In the genomic region with DNA sequence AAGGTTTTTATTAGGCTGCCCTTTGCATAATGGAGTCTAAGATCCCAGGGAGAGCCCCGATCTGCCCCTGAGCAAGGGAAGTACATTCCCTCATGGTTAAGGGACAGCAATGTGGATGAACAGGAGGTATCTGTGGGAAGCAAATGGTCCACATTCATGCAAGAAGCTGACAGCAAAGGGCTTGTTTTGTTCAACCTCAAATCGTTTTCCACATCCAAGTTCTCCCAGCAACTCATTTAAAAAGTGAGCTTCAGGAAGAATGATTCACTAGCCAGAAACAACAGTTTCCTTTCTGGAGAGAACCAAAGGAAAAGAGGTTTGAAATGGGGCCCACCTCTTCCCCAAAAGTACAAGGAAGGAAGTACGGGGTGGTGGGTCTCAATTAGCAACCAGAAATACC, we compare ENCODE assay signal across 11 cellular contexts. TPM values are rescaled to one million over a fixed set of nuclear protein-coding genes. Genes with fewer than 3 reads are reported as not detected.
DNase-seq lines count a peak whose midpoint lies in the region; ATAC-seq, FAIRE-seq and TF ChIP-seq lines count a peak whose summit lies in the region.
"Had no signal": no experiment of that assay in that cellular context is flagged by ENCODE, and none has a peak within 500 bp of the region (broad histone marks: within the 10 kb centered on the region; RNA-seq: fewer than 3 reads in every experiment).

No MANE protein-coding gene starts in this region.

- no peaks in the 10 kb centered on the region for H3K27me3 ChIP-seq in HepG2 (ENCODE audit: control insufficient read depth in 1 of 2, insufficient read depth in 2 of 2, low read length in 2 of 2)

- 72% methylated on average over 3 of the region's 3 CpGs for WGBS in HepG2 (ENCODE audit: low lambda C conversion rate)

- no peak overlapping the region for H3K4me3 ChIP-seq in HepG2 (replicated peaks in 1 of 3; ENCODE audit: insufficient read depth in 1 of 3, low read depth in 2 of 3, low read length in 3 of 3)

- H2AFZ ChIP-seq in HepG2 (ENCODE audit: low read length), result no peak overlapping the region

- H3K36me3 ChIP-seq in HepG2 (replicated peaks in 1 of 2; ENCODE audit: control insufficient read depth in 1 of 2, insufficient read depth in 2 of 2, low read length in 2 of 2), result peaks cover 33 to 73% of the 10 kb centered on the region in 2 experiments

- H3K36me3 Mint-ChIP-seq in activated naive CD4-positive, alpha-beta T cell treated with anti-CD3 and anti-CD28 coated beads, Interleukin-2, amount 10 ng/mL, durations not matched to agents 7 days and 5 days, result peaks cover 55% of the 10 kb centered on the region
- peaks cover 55% of the 10 kb centered on the region for H3K36me3 Mint-ChIP-seq in activated CD8-positive, alpha-beta T cell treated with anti-CD3 and anti-CD28 coated beads, Interleukin-2, amount 10 ng/mL, durations not matched to agents 7 days and 5 days (ENCODE audit: low read depth)

- no peak overlapping the region for H3K4me2 ChIP-seq in HepG2 (ENCODE audit: low read depth, low read length)

- peak overlapping the region; percentile 55 for H3K27ac Mint-ChIP-seq in activated naive CD4-positive, alpha-beta T cell treated with anti-CD3 and anti-CD28 coated beads, Interleukin-2, amount 10 ng/mL, durations not matched to agents 7 days and 5 days
- H3K27ac Mint-ChIP-seq in activated CD8-positive, alpha-beta T cell treated with anti-CD3 and anti-CD28 coated beads, Interleukin-2, amount 10 ng/mL, durations not matched to agents 7 days and 5 days, result peak overlapping the region; percentile 16

- in situ Hi-C loops in HepG2 (cut with HindIII; ENCODE audit: extremely low pct_ligation_motif_present, low pct_unique_long_range_greater_than_20kb), result no loop called here

- no peak overlapping the region for H3K9ac ChIP-seq in HepG2 (ENCODE audit: insufficient read depth, low read depth, low read length)

- H4K20me1 ChIP-seq in HepG2 (ENCODE audit: insufficient read depth, low read length), result peaks cover 3% of the 10 kb centered on the region

- H3K4me3 Mint-ChIP-seq in activated naive CD4-positive, alpha-beta T cell treated with anti-CD3 and anti-CD28 coated beads, Interleukin-2, amount 10 ng/mL, durations not matched to agents 7 days and 5 days, result no peak overlapping the region
- H3K4me3 Mint-ChIP-seq in activated CD8-positive, alpha-beta T cell treated with anti-CD3 and anti-CD28 coated beads, Interleukin-2, amount 10 ng/mL, durations not matched to agents 7 days and 5 days, result no peak overlapping the region

- no peak for TF ChIP-seq RAD21 in HepG2 (CRISPR knock-in tag; IDR thresholded peaks at IDR 0.05)

- DNase-seq in activated naive CD4-positive, alpha-beta T cell treated with anti-CD3 and anti-CD28 coated beads, Interleukin-2, amount 10 ng/mL, durations not matched to agents 7 days and 5 days, result no peak
- DNase-seq in activated naive CD4-positive, alpha-beta T cell treated with Interleukin-2 at 50 U/mL for 16 hours, result no peak
- no peak for DNase-seq in activated CD8-positive, alpha-beta T cell treated with anti-CD3 and anti-CD28 coated beads, Interleukin-2, amount 10 ng/mL, durations not matched to agents 7 days and 5 days
- DNase-seq in HepG2 (ENCODE audit: low spot score) (no peak), erythroblast (lab: John Stamatoyannopoulos, UW) (no peak), ureter (ENCODE audit: low spot score) (no peak), GM12892 (ENCODE audit: insufficient read length) (no peak)
- DNase-seq: foreskin fibroblast had no signal

- H3K79me2 ChIP-seq in HepG2 (ENCODE audit: insufficient read depth, low read length), result peaks cover 55% of the 10 kb centered on the region

- TF ChIP-seq POLR2A in HepG2 (IDR thresholded peaks at IDR 0.05; ENCODE audit: insufficient read depth in 1 of 2, low read depth in 2 of 2, low read length in 2 of 2) (no peak), erythroblast (IDR thresholded peaks at IDR 0.05; ENCODE audit: low read length) (no peak), GM12892 (IDR thresholded peaks at IDR 0.05; ENCODE audit: low read depth, low read length) (no peak)

- FAIRE-seq in HepG2 (lab: Jason Lieb, UNC) (peak; percentile 30), GM12892 (lab: Jason Lieb, UNC) (no peak)

- ATAC-seq in activated CD8-positive, alpha-beta T cell treated with anti-CD3 and anti-CD28 coated beads, Interleukin-2, amount 10 ng/mL, durations not matched to agents 7 days and 5 days, result no peak
- ATAC-seq in HepG2, result no peak
- ATAC-seq: natural killer cell treated with Interleukin-12 subunit alpha and Interleukin-12 subunit beta and Interleukin-15 and Interleukin-18, amount 100 ng/mL, for 72 hours had no signal

- H3K27ac ChIP-seq in HepG2 (ENCODE audit: extremely low read length, insufficient read depth, low read length), result no peak overlapping the region
- peak overlapping the region; percentile 79 for H3K27ac ChIP-seq in temporal lobe (ENCODE audit: low read depth, low read length)
- H3K27ac ChIP-seq: VCaP had no signal

- BruUV-seq in HepG2 (replicated peaks; lab: Mats Ljungman, UMichigan), result no TSS peak

- intact Hi-C loops in HepG2 (cut with micrococcal nuclease; ENCODE audit: unreplicated experiment), result no loop called here

- TF ChIP-seq EP300 in HepG2 (IDR thresholded peaks at IDR 0.05; ENCODE audit: low read depth in 2 of 2, low read length in 2 of 2) (no peak), HepG2 (CRISPR knock-in tag; IDR thresholded peaks at IDR 0.05; ENCODE audit: borderline replicate concordance) (no peak)

- CTCF ChIA-PET in activated naive CD4-positive, alpha-beta T cell treated with anti-CD3 and anti-CD28 coated beads, Interleukin-2, amount 10 ng/mL, durations not matched to agents 7 days and 5 days (lab: Charles Lee), result interaction anchor here (3.8 kb wide), 1 partner anchor 108 kb away, joined by 17 read pairs; no protein-coding TSS in a partner anchor
- CTCF ChIA-PET in activated CD8-positive, alpha-beta T cell treated with anti-CD3 and anti-CD28 coated beads, Interleukin-2, amount 10 ng/mL, durations not matched to agents 7 days and 5 days (lab: Charles Lee), result interaction anchor here (0.6 to 1.4 kb wide), 6 partner anchors 12 to 174 kb away, joined by 3 to 4 read pairs (median 3); partner anchors contain the start of gene DHX58
- CTCF ChIA-PET in HepG2 (lab: Yijun Ruan, JAX; ENCODE audit: low intra/inter-chr PET ratio, low total read pairs), result no interaction called here

- H3K9me3 ChIP-seq in HepG2 (ENCODE audit: low read length), result no peaks in the 10 kb centered on the region

- POLR2A ChIA-PET in activated CD8-positive, alpha-beta T cell treated with anti-CD3 and anti-CD28 coated beads, Interleukin-2, amount 10 ng/mL, durations not matched to agents 7 days and 5 days (lab: Charles Lee), result interaction anchor here (1.3 to 2.1 kb wide), 2 partner anchors 11 to 22 kb away, joined by 6 read pairs; partner anchors contain the start of gene KAT2A
- POLR2A ChIA-PET in HepG2 (lab: Yijun Ruan, JAX), result interaction anchor here (1.1 to 1.2 kb wide), 2 partner anchors 11 to 19 kb away, joined by 4 to 7 read pairs; partner anchors contain the start of genes DHX58 and KAT2A

- H3K27me3 Mint-ChIP-seq in activated naive CD4-positive, alpha-beta T cell treated with anti-CD3 and anti-CD28 coated beads, Interleukin-2, amount 10 ng/mL, durations not matched to agents 7 days and 5 days, result no peaks in the 10 kb centered on the region
- H3K27me3 Mint-ChIP-seq in activated CD8-positive, alpha-beta T cell treated with anti-CD3 and anti-CD28 coated beads, Interleukin-2, amount 10 ng/mL, durations not matched to agents 7 days and 5 days (ENCODE audit: low read depth), result no peaks in the 10 kb centered on the region
- H3K27me3 Mint-ChIP-seq: natural killer cell treated with Interleukin-12 subunit alpha and Interleukin-12 subunit beta and Interleukin-15 and Interleukin-18, amount 100 ng/mL, for 72 hours had no signal

- TF ChIP-seq CTCF in HepG2 (CRISPR knock-in tag; IDR thresholded peaks at IDR 0.05), result no peak

- H3K4me1 ChIP-seq in HepG2 (ENCODE audit: insufficient read depth, low read length), result peaks cover 47% of the 10 kb centered on the region

- no peaks in the 10 kb centered on the region for H3K9me3 Mint-ChIP-seq in activated naive CD4-positive, alpha-beta T cell treated with anti-CD3 and anti-CD28 coated beads, Interleukin-2, amount 10 ng/mL, durations not matched to agents 7 days and 5 days
- no peaks in the 10 kb centered on the region for H3K9me3 Mint-ChIP-seq in activated CD8-positive, alpha-beta T cell treated with anti-CD3 and anti-CD28 coated beads, Interleukin-2, amount 10 ng/mL, durations not matched to agents 7 days and 5 days (ENCODE audit: insufficient read depth)
- H3K9me3 Mint-ChIP-seq: natural killer cell treated with Interleukin-12 subunit alpha and Interleukin-12 subunit beta and Interleukin-15 and Interleukin-18, amount 100 ng/mL, for 72 hours had no signal

- peaks cover 55% of the 10 kb centered on the region for H3K4me1 Mint-ChIP-seq in activated naive CD4-positive, alpha-beta T cell treated with anti-CD3 and anti-CD28 coated beads, Interleukin-2, amount 10 ng/mL, durations not matched to agents 7 days and 5 days
- H3K4me1 Mint-ChIP-seq in activated CD8-positive, alpha-beta T cell treated with anti-CD3 and anti-CD28 coated beads, Interleukin-2, amount 10 ng/mL, durations not matched to agents 7 days and 5 days (ENCODE audit: low read depth), result peaks cover 54% of the 10 kb centered on the region

RNA-seq across cellular contexts. Expression of gene HSPB9, which starts 9.4 kb away (rescaled TPM):
- total RNA-seq in activated CD8-positive, alpha-beta T cell treated with anti-CD3 and anti-CD28 coated beads, Interleukin-2, amount 10 ng/mL, durations not matched to agents 7 days and 5 days, result under 1 TPM; 0.16 to 0.29 TPM
- 0.13 and 0.24 TPM in 2 replicates for total RNA-seq in HepG2 (2016; rRNA removed; fragmentation: Illumina TruSeq; extraction: Trizol)
- not detected in 2 replicates for total RNA-seq in HepG2 (2016; cell fraction: cytosol; rRNA removed; fragmentation: Illumina TruSeq; extraction: Trizol; ENCODE audit: low read depth)
- 0.09 and 0.24 TPM in 2 replicates for total RNA-seq in HepG2 (2016; cell fraction: insoluble cytoplasmic fraction; rRNA removed; fragmentation: Illumina TruSeq; extraction: Trizol)
- 0.14 and 0.19 TPM in 2 replicates for total RNA-seq in HepG2 (2016; cell fraction: membrane; rRNA removed; fragmentation: Illumina TruSeq; extraction: Trizol)
- 0.25 TPM in 1 of 2 replicates, not detected in the other for total RNA-seq in HepG2 (2016; cell fraction: nucleus; rRNA removed; fragmentation: Illumina TruSeq; extraction: Trizol)
- polyA plus RNA-seq in HepG2 (2011; rRNA removed), result 0.05 and 0.31 TPM in 2 replicates
- polyA plus RNA-seq in HepG2 (2011; cell fraction: cytosol; rRNA removed), result 0.07 and 0.10 TPM in 2 replicates
- polyA plus RNA-seq in HepG2 (2011; cell fraction: nucleus; rRNA removed), result 0.66 and 1.2 TPM in 2 replicates
- 0.28 and 0.44 TPM in 2 replicates for polyA plus RNA-seq in HepG2 (2012)
- not detected in 2 replicates for polyA plus RNA-seq in HepG2 (2016; cell fraction: cytosol; fragmentation: Illumina TruSeq; extraction: Trizol; ENCODE audit: low read depth)
- not detected in 2 replicates for polyA plus RNA-seq in HepG2 (2016; cell fraction: insoluble cytoplasmic fraction; fragmentation: Illumina TruSeq; extraction: Trizol; ENCODE audit: low read depth)
- polyA plus RNA-seq in HepG2 (2016; cell fraction: membrane; fragmentation: Illumina TruSeq; extraction: Trizol; ENCODE audit: low read depth), result 0.09 and 0.14 TPM in 2 replicates
- 0.55 and 0.56 TPM in 2 replicates for polyA plus RNA-seq in HepG2 (2016; cell fraction: nucleus; fragmentation: Illumina TruSeq; extraction: Trizol; ENCODE audit: insufficient read depth, low read depth)
- polyA minus RNA-seq in HepG2 (2011; rRNA and poly(A)+ RNA removed; ENCODE audit: low replicate concordance), result 0.22 TPM in 1 of 2 replicates, not detected in the other
- not detected in 2 replicates for polyA minus RNA-seq in HepG2 (2011; cell fraction: cytosol; rRNA and poly(A)+ RNA removed)
- not detected in 2 replicates for polyA minus RNA-seq in HepG2 (2011; cell fraction: nucleus; rRNA and poly(A)+ RNA removed)
- total RNA-seq in temporal lobe, result not detected
- not detected for total RNA-seq in ureter
- polyA plus RNA-seq in GM12892 (2012; ENCODE audit: missing spikeins), result not detected
- total RNA-seq: natural killer cell treated with Interleukin-12 subunit alpha and Interleukin-12 subunit beta and Interleukin-15 and Interleukin-18, amount 100 ng/mL, for 72 hours had no signal

RNA-seq across cellular contexts. Expression of gene KAT2A, which starts 10.8 kb away (rescaled TPM):
- 10 to 100 TPM; 45.2 to 46.8 TPM for total RNA-seq in activated CD8-positive, alpha-beta T cell treated with anti-CD3 and anti-CD28 coated beads, Interleukin-2, amount 10 ng/mL, durations not matched to agents 7 days and 5 days
- 20.2 and 29.1 TPM in 2 replicates for total RNA-seq in HepG2 (2016; rRNA removed; fragmentation: Illumina TruSeq; extraction: Trizol)
- total RNA-seq in HepG2 (2016; cell fraction: cytosol; rRNA removed; fragmentation: Illumina TruSeq; extraction: Trizol; ENCODE audit: low read depth), result 4.7 and 4.9 TPM in 2 replicates
- total RNA-seq in HepG2 (2016; cell fraction: insoluble cytoplasmic fraction; rRNA removed; fragmentation: Illumina TruSeq; extraction: Trizol), result 16.6 and 30.9 TPM in 2 replicates
- total RNA-seq in HepG2 (2016; cell fraction: membrane; rRNA removed; fragmentation: Illumina TruSeq; extraction: Trizol), result 7.0 and 9.1 TPM in 2 replicates
- total RNA-seq in HepG2 (2016; cell fraction: nucleus; rRNA removed; fragmentation: Illumina TruSeq; extraction: Trizol), result 51.9 and 59.6 TPM in 2 replicates
- polyA plus RNA-seq in HepG2 (2011; rRNA removed), result 90.4 and 126 TPM in 2 replicates
- 13.5 and 18.5 TPM in 2 replicates for polyA plus RNA-seq in HepG2 (2011; cell fraction: cytosol; rRNA removed)
- 978 and 1,153 TPM in 2 replicates for polyA plus RNA-seq in HepG2 (2011; cell fraction: nucleus; rRNA removed)
- 38.7 and 62.0 TPM in 2 replicates for polyA plus RNA-seq in HepG2 (2012)
- 3.5 and 4.1 TPM in 2 replicates for polyA plus RNA-seq in HepG2 (2016; cell fraction: cytosol; fragmentation: Illumina TruSeq; extraction: Trizol; ENCODE audit: low read depth)
- 24.7 and 33.4 TPM in 2 replicates for polyA plus RNA-seq in HepG2 (2016; cell fraction: insoluble cytoplasmic fraction; fragmentation: Illumina TruSeq; extraction: Trizol; ENCODE audit: low read depth)
- polyA plus RNA-seq in HepG2 (2016; cell fraction: membrane; fragmentation: Illumina TruSeq; extraction: Trizol; ENCODE audit: low read depth), result 7.9 and 9.2 TPM in 2 replicates
- polyA plus RNA-seq in HepG2 (2016; cell fraction: nucleus; fragmentation: Illumina TruSeq; extraction: Trizol; ENCODE audit: insufficient read depth, low read depth), result 347 and 353 TPM in 2 replicates
- polyA minus RNA-seq in HepG2 (2011; rRNA and poly(A)+ RNA removed; ENCODE audit: low replicate concordance), result 33.5 and 71.7 TPM in 2 replicates
- polyA minus RNA-seq in HepG2 (2011; cell fraction: cytosol; rRNA and poly(A)+ RNA removed), result 7.8 and 9.6 TPM in 2 replicates
- 54.6 and 61.9 TPM in 2 replicates for polyA minus RNA-seq in HepG2 (2011; cell fraction: nucleus; rRNA and poly(A)+ RNA removed)
- 11.3 TPM for total RNA-seq in temporal lobe
- total RNA-seq in ureter, result 62.8 TPM
- polyA plus RNA-seq in GM12892 (2012; ENCODE audit: missing spikeins), result 28.6 TPM

RNA-seq across cellular contexts. Expression of gene DHX58, which starts 19.5 kb away (rescaled TPM):
- 10 to 100 TPM; 71.9 to 72.9 TPM for total RNA-seq in activated CD8-positive, alpha-beta T cell treated with anti-CD3 and anti-CD28 coated beads, Interleukin-2, amount 10 ng/mL, durations not matched to agents 7 days and 5 days
- total RNA-seq in HepG2 (2016; rRNA removed; fragmentation: Illumina TruSeq; extraction: Trizol), result 3.9 and 6.7 TPM in 2 replicates
- 1.6 TPM in 2 replicates for total RNA-seq in HepG2 (2016; cell fraction: cytosol; rRNA removed; fragmentation: Illumina TruSeq; extraction: Trizol; ENCODE audit: low read depth)
- total RNA-seq in HepG2 (2016; cell fraction: insoluble cytoplasmic fraction; rRNA removed; fragmentation: Illumina TruSeq; extraction: Trizol), result 4.7 and 7.5 TPM in 2 replicates
- total RNA-seq in HepG2 (2016; cell fraction: membrane; rRNA removed; fragmentation: Illumina TruSeq; extraction: Trizol), result 2.1 and 3.5 TPM in 2 replicates
- total RNA-seq in HepG2 (2016; cell fraction: nucleus; rRNA removed; fragmentation: Illumina TruSeq; extraction: Trizol), result 6.4 and 10.0 TPM in 2 replicates
- 7.8 and 13.5 TPM in 2 replicates for polyA plus RNA-seq in HepG2 (2011; rRNA removed)
- 5.7 TPM in 2 replicates for polyA plus RNA-seq in HepG2 (2011; cell fraction: cytosol; rRNA removed)
- 29.5 and 34.5 TPM in 2 replicates for polyA plus RNA-seq in HepG2 (2011; cell fraction: nucleus; rRNA removed)
- polyA plus RNA-seq in HepG2 (2012), result 4.3 and 5.5 TPM in 2 replicates
- 0.87 and 1.1 TPM in 2 replicates for polyA plus RNA-seq in HepG2 (2016; cell fraction: cytosol; fragmentation: Illumina TruSeq; extraction: Trizol; ENCODE audit: low read depth)
- polyA plus RNA-seq in HepG2 (2016; cell fraction: insoluble cytoplasmic fraction; fragmentation: Illumina TruSeq; extraction: Trizol; ENCODE audit: low read depth), result 3.0 and 5.2 TPM in 2 replicates
- 1.7 and 1.9 TPM in 2 replicates for polyA plus RNA-seq in HepG2 (2016; cell fraction: membrane; fragmentation: Illumina TruSeq; extraction: Trizol; ENCODE audit: low read depth)
- 16.3 and 17.6 TPM in 2 replicates for polyA plus RNA-seq in HepG2 (2016; cell fraction: nucleus; fragmentation: Illumina TruSeq; extraction: Trizol; ENCODE audit: insufficient read depth, low read depth)
- 0.58 and 15.8 TPM in 2 replicates for polyA minus RNA-seq in HepG2 (2011; rRNA and poly(A)+ RNA removed; ENCODE audit: low replicate concordance)
- polyA minus RNA-seq in HepG2 (2011; cell fraction: cytosol; rRNA and poly(A)+ RNA removed), result 1.7 and 2.0 TPM in 2 replicates
- polyA minus RNA-seq in HepG2 (2011; cell fraction: nucleus; rRNA and poly(A)+ RNA removed), result 6.4 and 9.6 TPM in 2 replicates
- 1.5 TPM for total RNA-seq in temporal lobe
- 31.3 TPM for total RNA-seq in ureter
- 23.2 TPM for polyA plus RNA-seq in GM12892 (2012; ENCODE audit: missing spikeins)

RNA-seq across cellular contexts. Expression of gene RAB5C, which starts 22.8 kb away (rescaled TPM):
- total RNA-seq in activated CD8-positive, alpha-beta T cell treated with anti-CD3 and anti-CD28 coated beads, Interleukin-2, amount 10 ng/mL, durations not matched to agents 7 days and 5 days, result 100 to 1,000 TPM; 102 to 107 TPM
- total RNA-seq in HepG2 (2016; rRNA removed; fragmentation: Illumina TruSeq; extraction: Trizol), result 110 and 136 TPM in 2 replicates
- total RNA-seq in HepG2 (2016; cell fraction: cytosol; rRNA removed; fragmentation: Illumina TruSeq; extraction: Trizol; ENCODE audit: low read depth), result 61.7 and 72.3 TPM in 2 replicates
- total RNA-seq in HepG2 (2016; cell fraction: insoluble cytoplasmic fraction; rRNA removed; fragmentation: Illumina TruSeq; extraction: Trizol), result 112 and 128 TPM in 2 replicates
- total RNA-seq in HepG2 (2016; cell fraction: membrane; rRNA removed; fragmentation: Illumina TruSeq; extraction: Trizol), result 97.4 and 130 TPM in 2 replicates
- 58.3 and 58.4 TPM in 2 replicates for total RNA-seq in HepG2 (2016; cell fraction: nucleus; rRNA removed; fragmentation: Illumina TruSeq; extraction: Trizol)
- 123 and 129 TPM in 2 replicates for polyA plus RNA-seq in HepG2 (2011; rRNA removed)
- polyA plus RNA-seq in HepG2 (2011; cell fraction: cytosol; rRNA removed), result 151 and 173 TPM in 2 replicates
- polyA plus RNA-seq in HepG2 (2011; cell fraction: nucleus; rRNA removed), result 63.1 and 63.8 TPM in 2 replicates
- polyA plus RNA-seq in HepG2 (2012), result 88.1 and 94.6 TPM in 2 replicates
- polyA plus RNA-seq in HepG2 (2016; cell fraction: cytosol; fragmentation: Illumina TruSeq; extraction: Trizol; ENCODE audit: low read depth), result 121 and 161 TPM in 2 replicates
- polyA plus RNA-seq in HepG2 (2016; cell fraction: insoluble cytoplasmic fraction; fragmentation: Illumina TruSeq; extraction: Trizol; ENCODE audit: low read depth), result 256 and 287 TPM in 2 replicates
- polyA plus RNA-seq in HepG2 (2016; cell fraction: membrane; fragmentation: Illumina TruSeq; extraction: Trizol; ENCODE audit: low read depth), result 158 and 192 TPM in 2 replicates
- 155 and 165 TPM in 2 replicates for polyA plus RNA-seq in HepG2 (2016; cell fraction: nucleus; fragmentation: Illumina TruSeq; extraction: Trizol; ENCODE audit: insufficient read depth, low read depth)
- polyA minus RNA-seq in HepG2 (2011; rRNA and poly(A)+ RNA removed; ENCODE audit: low replicate concordance), result 69.9 and 105 TPM in 2 replicates
- polyA minus RNA-seq in HepG2 (2011; cell fraction: cytosol; rRNA and poly(A)+ RNA removed), result 30.2 and 31.4 TPM in 2 replicates
- polyA minus RNA-seq in HepG2 (2011; cell fraction: nucleus; rRNA and poly(A)+ RNA removed), result 15.9 and 19.8 TPM in 2 replicates
- total RNA-seq in temporal lobe, result 49.4 TPM
- total RNA-seq in ureter, result 120 TPM
- polyA plus RNA-seq in GM12892 (2012; ENCODE audit: missing spikeins), result 34.2 TPM

RNA-seq across cellular contexts. Expression of gene ZNF385C, which starts 33.7 kb away (rescaled TPM):
- total RNA-seq in activated CD8-positive, alpha-beta T cell treated with anti-CD3 and anti-CD28 coated beads, Interleukin-2, amount 10 ng/mL, durations not matched to agents 7 days and 5 days, result under 1 TPM; 0.23 to 0.47 TPM
- total RNA-seq in HepG2 (2016; rRNA removed; fragmentation: Illumina TruSeq; extraction: Trizol), result 2.3 TPM in 2 replicates
- total RNA-seq in HepG2 (2016; cell fraction: cytosol; rRNA removed; fragmentation: Illumina TruSeq; extraction: Trizol; ENCODE audit: low read depth), result 0.40 and 0.71 TPM in 2 replicates
- 1.8 and 2.2 TPM in 2 replicates for total RNA-seq in HepG2 (2016; cell fraction: insoluble cytoplasmic fraction; rRNA removed; fragmentation: Illumina TruSeq; extraction: Trizol)
- 1.9 and 2.0 TPM in 2 replicates for total RNA-seq in HepG2 (2016; cell fraction: membrane; rRNA removed; fragmentation: Illumina TruSeq; extraction: Trizol)
- total RNA-seq in HepG2 (2016; cell fraction: nucleus; rRNA removed; fragmentation: Illumina TruSeq; extraction: Trizol), result 0.97 and 1.3 TPM in 2 replicates
- 5.8 and 6.1 TPM in 2 replicates for polyA plus RNA-seq in HepG2 (2011; rRNA removed)
- polyA plus RNA-seq in HepG2 (2011; cell fraction: cytosol; rRNA removed), result 5.6 and 6.2 TPM in 2 replicates
- 5.3 and 5.6 TPM in 2 replicates for polyA plus RNA-seq in HepG2 (2011; cell fraction: nucleus; rRNA removed)
- 1.7 and 2.5 TPM in 2 replicates for polyA plus RNA-seq in HepG2 (2012)
- 1.2 and 1.3 TPM in 2 replicates for polyA plus RNA-seq in HepG2 (2016; cell fraction: cytosol; fragmentation: Illumina TruSeq; extraction: Trizol; ENCODE audit: low read depth)
- polyA plus RNA-seq in HepG2 (2016; cell fraction: insoluble cytoplasmic fraction; fragmentation: Illumina TruSeq; extraction: Trizol; ENCODE audit: low read depth), result 5.4 TPM in 2 replicates
- polyA plus RNA-seq in HepG2 (2016; cell fraction: membrane; fragmentation: Illumina TruSeq; extraction: Trizol; ENCODE audit: low read depth), result 3.7 and 3.8 TPM in 2 replicates
- 4.1 and 4.5 TPM in 2 replicates for polyA plus RNA-seq in HepG2 (2016; cell fraction: nucleus; fragmentation: Illumina TruSeq; extraction: Trizol; ENCODE audit: insufficient read depth, low read depth)
- polyA minus RNA-seq in HepG2 (2011; rRNA and poly(A)+ RNA removed; ENCODE audit: low replicate concordance), result 0.35 and 3.6 TPM in 2 replicates
- polyA minus RNA-seq in HepG2 (2011; cell fraction: cytosol; rRNA and poly(A)+ RNA removed), result 1.4 and 2.5 TPM in 2 replicates
- 0.52 and 0.99 TPM in 2 replicates for polyA minus RNA-seq in HepG2 (2011; cell fraction: nucleus; rRNA and poly(A)+ RNA removed)
- total RNA-seq in temporal lobe, result 0.49 TPM
- total RNA-seq in ureter, result 1.2 TPM
- 0.70 TPM for polyA plus RNA-seq in GM12892 (2012; ENCODE audit: missing spikeins)
- total RNA-seq: natural killer cell treated with Interleukin-12 subunit alpha and Interleukin-12 subunit beta and Interleukin-15 and Interleukin-18, amount 100 ng/mL, for 72 hours had no signal
